ENCODE assay signal across 34 cellular contexts in the genomic region with DNA sequence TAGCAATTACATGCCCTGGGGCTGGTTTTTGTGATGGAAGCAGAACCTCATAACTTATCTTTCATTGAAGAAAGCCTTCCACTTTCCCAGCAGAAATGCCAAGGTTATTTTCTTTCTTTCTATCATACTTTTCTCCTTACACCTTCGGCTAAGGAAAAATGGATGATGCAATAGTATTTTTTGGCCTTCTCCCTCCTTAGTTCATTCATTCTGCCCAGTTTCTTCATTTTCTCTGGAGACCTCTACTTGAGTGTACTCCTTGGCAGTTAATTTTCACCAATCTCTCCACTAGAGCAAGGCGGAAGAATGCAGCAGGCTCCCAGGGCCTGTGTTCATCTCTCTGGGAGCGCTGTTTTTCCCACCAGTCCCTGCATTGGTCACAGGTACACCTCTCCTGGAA.
"Had no signal": no experiment of that assay in that cellular context is flagged by ENCODE, and none has a peak within 500 bp of the region (broad histone marks: within the 10 kb centered on the region; RNA-seq: fewer than 3 reads in every experiment).

No MANE protein-coding gene starts in this region.

- ATAC-seq: activated CD4-positive, CD25-positive, alpha-beta regulatory T cell treated with anti-CD3 and anti-CD28 coated beads, Interleukin-2, amount 50 U/mL, for 24 hours; activated T-cell treated with anti-CD3 and anti-CD28 coated beads, Interleukin-2, amount 50 U/mL, for 4 hours; Right ventricle myocardium inferior had no signal

- H3K9me3 Mint-ChIP-seq: activated CD4-positive, alpha-beta memory T cell treated with anti-CD3 and anti-CD28 coated beads for 36 hours; activated naive CD4-positive, alpha-beta T cell treated with anti-CD3 and anti-CD28 coated beads for 36 hours; activated naive CD8-positive, alpha-beta T cell treated with anti-CD3 and anti-CD28 coated beads for 36 hours; activated T-cell treated with anti-CD3 and anti-CD28 coated beads, Interleukin-2, amount 50 U/mL, for 4 hours; activated T-helper 1 cell treated with anti-CD3 and anti-CD28 coated beads, Interleukin-12 subunit alpha, Interleukin-12 subunit beta, Interleukin-2, Interleukin-4 antibody, amounts not matched to agents 30 ng/mL and 10 ng/mL and 1 ng/mL, durations not matched to agents 14 hours and 24 hours and 36 hours; central memory CD8-positive, alpha-beta T cell had no signal

- H3K27me3 Mint-ChIP-seq: activated CD4-positive, alpha-beta memory T cell treated with anti-CD3 and anti-CD28 coated beads for 36 hours; central memory CD8-positive, alpha-beta T cell had no signal

- H3K36me3 ChIP-seq: cardiac muscle cell, MG63, Peyer's patch had no signal

- DNase-seq: activated CD4-positive, alpha-beta memory T cell treated with anti-CD3 and anti-CD28 coated beads for 36 hours; activated CD4-positive, alpha-beta T cell treated with anti-CD3 and anti-CD28 coated beads for 4 hours; activated CD4-positive, alpha-beta T cell treated with anti-CD3 and anti-CD28 coated beads, Interleukin-2, amount 50 U/mL, for 1 hour; activated CD8-positive, alpha-beta memory T cell treated with anti-CD3 and anti-CD28 coated beads, Interleukin-2, amount 50 U/mL, for 4 hours; activated gamma-delta T cell treated with Interleukin-2 at 50 U/mL for 16 hours; activated naive CD4-positive, alpha-beta T cell treated with anti-CD3 and anti-CD28 coated beads for 36 hours; activated naive CD8-positive, alpha-beta T cell treated with anti-CD3 and anti-CD28 coated beads for 36 hours; activated T-cell treated with anti-CD3 and anti-CD28 coated beads for 4 hours; activated T-cell treated with anti-CD3 and anti-CD28 coated beads, Interleukin-2, amount 50 U/mL, for 4 hours; amniotic stem cell; aorta; Karpas-422; MG63; NCI-H1092; NCI-H1436 treated with DMSO at 0.1 percent for 48 hours; NCI-H1694 treated with DMSO at 0.1 percent for 48 hours; NCI-H2029; NCI-H510A; NCI-H526; NCI-H748 treated with DMSO at 0.1 percent for 48 hours; NK-92 treated with Interleukin-12 subunit alpha and Interleukin-12 subunit beta, amount 100 ng/mL, for 24 hours; PC-3; Peyer's patch; SIG-M5; SW 1271; T-helper 1 cell; T-helper 2 cell; T-helper 9 cell had no signal

- H3K9me3 ChIP-seq: MG63, Peyer's patch had no signal

- H3K27ac ChIP-seq: cardiac muscle cell, Peyer's patch, RWPE1 had no signal

- H3K36me3 Mint-ChIP-seq: activated CD4-positive, alpha-beta memory T cell treated with anti-CD3 and anti-CD28 coated beads for 36 hours; activated naive CD8-positive, alpha-beta T cell treated with anti-CD3 and anti-CD28 coated beads for 36 hours had no signal

- H3K27ac Mint-ChIP-seq: activated CD4-positive, alpha-beta memory T cell treated with anti-CD3 and anti-CD28 coated beads for 36 hours; activated naive CD4-positive, alpha-beta T cell treated with anti-CD3 and anti-CD28 coated beads for 36 hours; activated naive CD8-positive, alpha-beta T cell treated with anti-CD3 and anti-CD28 coated beads for 36 hours; activated T-helper 1 cell treated with anti-CD3 and anti-CD28 coated beads, Interleukin-12 subunit alpha, Interleukin-12 subunit beta, Interleukin-2, Interleukin-4 antibody, amounts not matched to agents 30 ng/mL and 10 ng/mL and 1 ng/mL, durations not matched to agents 14 hours and 24 hours and 36 hours had no signal

- H3K4me3 ChIP-seq: cardiac muscle cell, MG63, Peyer's patch had no signal

- H3K27me3 ChIP-seq: cardiac muscle cell, Peyer's patch had no signal

- H3K4me1 Mint-ChIP-seq: activated naive CD8-positive, alpha-beta T cell treated with anti-CD3 and anti-CD28 coated beads for 36 hours; central memory CD8-positive, alpha-beta T cell had no signal

- H3K4me3 Mint-ChIP-seq: activated CD4-positive, alpha-beta memory T cell treated with anti-CD3 and anti-CD28 coated beads for 36 hours; activated naive CD4-positive, alpha-beta T cell treated with anti-CD3 and anti-CD28 coated beads for 36 hours; activated naive CD8-positive, alpha-beta T cell treated with anti-CD3 and anti-CD28 coated beads for 36 hours; activated T-cell treated with anti-CD3 and anti-CD28 coated beads, Interleukin-2, amount 50 U/mL, for 4 hours; activated T-helper 1 cell treated with anti-CD3 and anti-CD28 coated beads, Interleukin-12 subunit alpha, Interleukin-12 subunit beta, Interleukin-2, Interleukin-4 antibody, amounts not matched to agents 30 ng/mL and 10 ng/mL and 1 ng/mL, durations not matched to agents 14 hours and 24 hours and 36 hours; central memory CD8-positive, alpha-beta T cell had no signal
